In genomic region chr11:560305-561147, GRCh38 we compare ENCODE assay signal across 1 cellular context.
A peak's percentile ranks its signal among the peaks of the same experiment; 100 is the strongest.
TF ChIP-seq lines count a peak whose summit lies in the region.

TSS of gene LMNTD2 (minus strand) at chr11:560738. CDS start at chr11:560716, 22 bp downstream.
A gene with protein sequence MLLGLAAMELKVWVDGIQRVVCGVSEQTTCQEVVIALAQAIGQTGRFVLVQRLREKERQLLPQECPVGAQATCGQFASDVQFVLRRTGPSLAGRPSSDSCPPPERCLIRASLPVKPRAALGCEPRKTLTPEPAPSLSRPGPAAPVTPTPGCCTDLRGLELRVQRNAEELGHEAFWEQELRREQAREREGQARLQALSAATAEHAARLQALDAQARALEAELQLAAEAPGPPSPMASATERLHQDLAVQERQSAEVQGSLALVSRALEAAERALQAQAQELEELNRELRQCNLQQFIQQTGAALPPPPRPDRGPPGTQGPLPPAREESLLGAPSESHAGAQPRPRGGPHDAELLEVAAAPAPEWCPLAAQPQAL (plus strand): TSS chr11:560970. CDS start chr11:561769, 799 bp downstream.

TF ChIP-seq in K562, 482 proteins besides CTCF, POLR2A, EP300 and RAD21 (continued from another document and continues in another):
- TF ChIP-seq ZNF592 (IDR thresholded peaks at IDR 0.05) (peak; percentile 32), POLR2G (IDR thresholded peaks at IDR 0.05; ENCODE audit: low read depth, low read length) (peak; percentile 86), HNRNPLL (IDR thresholded peaks at IDR 0.05; ENCODE audit: low read depth, low read length, poor library complexity, severe bottlenecking) (peak; percentile 76), SPI1 (IDR thresholded peaks at IDR 0.05; ENCODE audit: borderline replicate concordance, low read depth, low read length) (peak; percentile 65; the same call in 1 of the 2 replicates), MNT (conservative IDR thresholded peaks at IDR 0.05) (peak in 1 of 2 experiments; percentile 41; a peak in 1 of 4 replicates), ZNF75A (CRISPR knock-in tag; IDR thresholded peaks at IDR 0.05) (no peak), NR3C1 (CRISPR knock-in tag; IDR thresholded peaks at IDR 0.05) (peak; percentile 42; the same call in 1 of the 2 replicates), SP1 (CRISPR knock-in tag; IDR thresholded peaks at IDR 0.05) (peak; percentile 71), RCOR1 (IDR thresholded peaks at IDR 0.05; ENCODE audit: borderline replicate concordance in 1 of 2, low read depth in 2 of 2, low read length in 2 of 2) (no peak), ZNF311 (CRISPR knock-in tag; IDR thresholded peaks at IDR 0.05) (no peak), KAT7 (CRISPR knock-in tag; IDR thresholded peaks at IDR 0.05; ENCODE audit: borderline replicate concordance) (no peak), GTF2E2 (tag; IDR thresholded peaks at IDR 0.05) (peak; percentile 63; the same call in 1 of the 2 replicates), ZNF76 (CRISPR knock-in tag; IDR thresholded peaks at IDR 0.05; ENCODE audit: borderline replicate concordance) (0 out of 2 replicates have a peak, but pooled peaks have one; percentile 29), RUNX1 (IDR thresholded peaks at IDR 0.05; ENCODE audit: low read depth) (no peak), TBL1XR1 (IDR thresholded peaks at IDR 0.05; ENCODE audit: low read length in 2 of 2) (no peak), HEY1 (CRISPR knock-in tag; IDR thresholded peaks at IDR 0.05; ENCODE audit: borderline replicate concordance) (no peak), CREB1 (IDR thresholded peaks at IDR 0.05) (no peak), CREB1 (CRISPR knock-in tag; IDR thresholded peaks at IDR 0.05) (peak; percentile 68; the same call in 1 of the 2 replicates), SNRNP70 (optimal IDR thresholded peaks at IDR 0.05; ENCODE audit: low read depth, low read length) (no peak), ARID1B (IDR thresholded peaks at IDR 0.05) (0 out of 2 replicates have a peak, but pooled peaks have one; percentile 5), KAT2B (IDR thresholded peaks at IDR 0.05; ENCODE audit: low read depth, low read length) (no peak), ZNF174 (CRISPR knock-in tag; IDR thresholded peaks at IDR 0.05) (no peak), ADNP (tag; IDR thresholded peaks at IDR 0.05) (no peak), LCOR (CRISPR knock-in tag; IDR thresholded peaks at IDR 0.05) (no peak; the same call in 1 of the 2 replicates), PML (IDR thresholded peaks at IDR 0.05; ENCODE audit: low read length) (no peak), MIER1 (IDR thresholded peaks at IDR 0.05; ENCODE audit: low read depth) (no peak), ZNF316 (IDR thresholded peaks at IDR 0.05) (peak; percentile 44; the same call in 1 of the 2 replicates), BRD9 (IDR thresholded peaks at IDR 0.05; ENCODE audit: low read depth, partially characterized antibody) (no peak), SIN3B (IDR thresholded peaks at IDR 0.05; ENCODE audit: low read depth) (no peak; the same call in none of the 2 replicates), ZBTB1 (CRISPR knock-in tag; IDR thresholded peaks at IDR 0.05; ENCODE audit: borderline replicate concordance, low read depth) (peak; percentile 99), MTF1 (CRISPR knock-in tag; IDR thresholded peaks at IDR 0.05; ENCODE audit: borderline replicate concordance) (no peak), ZNF347 (CRISPR knock-in tag; IDR thresholded peaks at IDR 0.05; ENCODE audit: low read depth) (no peak), MEF2A (IDR thresholded peaks at IDR 0.05; ENCODE audit: control insufficient read depth, low read depth, low read length) (no peak), ZNF232 (CRISPR knock-in tag; IDR thresholded peaks at IDR 0.05) (no peak)
- TF ChIP-seq, protein P1, sequence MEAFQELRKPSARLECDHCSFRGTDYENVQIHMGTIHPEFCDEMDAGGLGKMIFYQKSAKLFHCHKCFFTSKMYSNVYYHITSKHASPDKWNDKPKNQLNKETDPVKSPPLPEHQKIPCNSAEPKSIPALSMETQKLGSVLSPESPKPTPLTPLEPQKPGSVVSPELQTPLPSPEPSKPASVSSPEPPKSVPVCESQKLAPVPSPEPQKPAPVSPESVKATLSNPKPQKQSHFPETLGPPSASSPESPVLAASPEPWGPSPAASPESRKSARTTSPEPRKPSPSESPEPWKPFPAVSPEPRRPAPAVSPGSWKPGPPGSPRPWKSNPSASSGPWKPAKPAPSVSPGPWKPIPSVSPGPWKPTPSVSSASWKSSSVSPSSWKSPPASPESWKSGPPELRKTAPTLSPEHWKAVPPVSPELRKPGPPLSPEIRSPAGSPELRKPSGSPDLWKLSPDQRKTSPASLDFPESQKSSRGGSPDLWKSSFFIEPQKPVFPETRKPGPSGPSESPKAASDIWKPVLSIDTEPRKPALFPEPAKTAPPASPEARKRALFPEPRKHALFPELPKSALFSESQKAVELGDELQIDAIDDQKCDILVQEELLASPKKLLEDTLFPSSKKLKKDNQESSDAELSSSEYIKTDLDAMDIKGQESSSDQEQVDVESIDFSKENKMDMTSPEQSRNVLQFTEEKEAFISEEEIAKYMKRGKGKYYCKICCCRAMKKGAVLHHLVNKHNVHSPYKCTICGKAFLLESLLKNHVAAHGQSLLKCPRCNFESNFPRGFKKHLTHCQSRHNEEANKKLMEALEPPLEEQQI (IDR thresholded peaks at IDR 0.05), result no peak
- TF ChIP-seq, protein P2, sequence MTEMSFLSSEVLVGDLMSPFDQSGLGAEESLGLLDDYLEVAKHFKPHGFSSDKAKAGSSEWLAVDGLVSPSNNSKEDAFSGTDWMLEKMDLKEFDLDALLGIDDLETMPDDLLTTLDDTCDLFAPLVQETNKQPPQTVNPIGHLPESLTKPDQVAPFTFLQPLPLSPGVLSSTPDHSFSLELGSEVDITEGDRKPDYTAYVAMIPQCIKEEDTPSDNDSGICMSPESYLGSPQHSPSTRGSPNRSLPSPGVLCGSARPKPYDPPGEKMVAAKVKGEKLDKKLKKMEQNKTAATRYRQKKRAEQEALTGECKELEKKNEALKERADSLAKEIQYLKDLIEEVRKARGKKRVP (CRISPR knock-in tag; IDR thresholded peaks at IDR 0.05), result no peak
- TF ChIP-seq, protein P3, sequence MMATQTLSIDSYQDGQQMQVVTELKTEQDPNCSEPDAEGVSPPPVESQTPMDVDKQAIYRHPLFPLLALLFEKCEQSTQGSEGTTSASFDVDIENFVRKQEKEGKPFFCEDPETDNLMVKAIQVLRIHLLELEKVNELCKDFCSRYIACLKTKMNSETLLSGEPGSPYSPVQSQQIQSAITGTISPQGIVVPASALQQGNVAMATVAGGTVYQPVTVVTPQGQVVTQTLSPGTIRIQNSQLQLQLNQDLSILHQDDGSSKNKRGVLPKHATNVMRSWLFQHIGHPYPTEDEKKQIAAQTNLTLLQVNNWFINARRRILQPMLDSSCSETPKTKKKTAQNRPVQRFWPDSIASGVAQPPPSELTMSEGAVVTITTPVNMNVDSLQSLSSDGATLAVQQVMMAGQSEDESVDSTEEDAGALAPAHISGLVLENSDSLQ (IDR thresholded peaks at IDR 0.05), result no peak
- TF ChIP-seq, protein P4, sequence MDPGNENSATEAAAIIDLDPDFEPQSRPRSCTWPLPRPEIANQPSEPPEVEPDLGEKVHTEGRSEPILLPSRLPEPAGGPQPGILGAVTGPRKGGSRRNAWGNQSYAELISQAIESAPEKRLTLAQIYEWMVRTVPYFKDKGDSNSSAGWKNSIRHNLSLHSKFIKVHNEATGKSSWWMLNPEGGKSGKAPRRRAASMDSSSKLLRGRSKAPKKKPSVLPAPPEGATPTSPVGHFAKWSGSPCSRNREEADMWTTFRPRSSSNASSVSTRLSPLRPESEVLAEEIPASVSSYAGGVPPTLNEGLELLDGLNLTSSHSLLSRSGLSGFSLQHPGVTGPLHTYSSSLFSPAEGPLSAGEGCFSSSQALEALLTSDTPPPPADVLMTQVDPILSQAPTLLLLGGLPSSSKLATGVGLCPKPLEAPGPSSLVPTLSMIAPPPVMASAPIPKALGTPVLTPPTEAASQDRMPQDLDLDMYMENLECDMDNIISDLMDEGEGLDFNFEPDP (CRISPR knock-in tag; IDR thresholded peaks at IDR 0.05), result no peak
- TF ChIP-seq, protein P5, sequence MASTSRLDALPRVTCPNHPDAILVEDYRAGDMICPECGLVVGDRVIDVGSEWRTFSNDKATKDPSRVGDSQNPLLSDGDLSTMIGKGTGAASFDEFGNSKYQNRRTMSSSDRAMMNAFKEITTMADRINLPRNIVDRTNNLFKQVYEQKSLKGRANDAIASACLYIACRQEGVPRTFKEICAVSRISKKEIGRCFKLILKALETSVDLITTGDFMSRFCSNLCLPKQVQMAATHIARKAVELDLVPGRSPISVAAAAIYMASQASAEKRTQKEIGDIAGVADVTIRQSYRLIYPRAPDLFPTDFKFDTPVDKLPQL (IDR thresholded peaks at IDR 0.05; ENCODE audit: extremely low read depth, insufficient read length), result no peak
- TF ChIP-seq, protein P6, sequence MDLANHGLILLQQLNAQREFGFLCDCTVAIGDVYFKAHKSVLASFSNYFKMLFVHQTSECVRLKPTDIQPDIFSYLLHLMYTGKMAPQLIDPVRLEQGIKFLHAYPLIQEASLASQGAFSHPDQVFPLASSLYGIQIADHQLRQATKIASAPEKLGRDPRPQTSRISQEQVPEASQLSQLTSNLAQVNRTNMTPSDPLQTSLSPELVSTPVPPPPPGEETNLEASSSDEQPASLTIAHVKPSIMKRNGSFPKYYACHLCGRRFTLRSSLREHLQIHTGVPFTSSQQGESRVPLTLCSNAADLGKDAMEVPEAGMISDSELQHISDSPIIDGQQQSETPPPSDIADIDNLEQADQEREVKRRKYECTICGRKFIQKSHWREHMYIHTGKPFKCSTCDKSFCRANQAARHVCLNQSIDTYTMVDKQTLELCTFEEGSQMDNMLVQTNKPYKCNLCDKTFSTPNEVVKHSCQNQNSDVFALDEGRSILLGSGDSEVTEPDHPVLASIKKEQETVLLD (IDR thresholded peaks at IDR 0.05), result peak; percentile 46; the same call in 1 of the 2 replicates
- TF ChIP-seq, protein P7, sequence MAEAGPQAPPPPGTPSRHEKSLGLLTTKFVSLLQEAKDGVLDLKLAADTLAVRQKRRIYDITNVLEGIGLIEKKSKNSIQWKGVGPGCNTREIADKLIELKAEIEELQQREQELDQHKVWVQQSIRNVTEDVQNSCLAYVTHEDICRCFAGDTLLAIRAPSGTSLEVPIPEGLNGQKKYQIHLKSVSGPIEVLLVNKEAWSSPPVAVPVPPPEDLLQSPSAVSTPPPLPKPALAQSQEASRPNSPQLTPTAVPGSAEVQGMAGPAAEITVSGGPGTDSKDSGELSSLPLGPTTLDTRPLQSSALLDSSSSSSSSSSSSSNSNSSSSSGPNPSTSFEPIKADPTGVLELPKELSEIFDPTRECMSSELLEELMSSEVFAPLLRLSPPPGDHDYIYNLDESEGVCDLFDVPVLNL (CRISPR knock-in tag; IDR thresholded peaks at IDR 0.05; ENCODE audit: low read depth), result no peak
- TF ChIP-seq, protein P8, sequence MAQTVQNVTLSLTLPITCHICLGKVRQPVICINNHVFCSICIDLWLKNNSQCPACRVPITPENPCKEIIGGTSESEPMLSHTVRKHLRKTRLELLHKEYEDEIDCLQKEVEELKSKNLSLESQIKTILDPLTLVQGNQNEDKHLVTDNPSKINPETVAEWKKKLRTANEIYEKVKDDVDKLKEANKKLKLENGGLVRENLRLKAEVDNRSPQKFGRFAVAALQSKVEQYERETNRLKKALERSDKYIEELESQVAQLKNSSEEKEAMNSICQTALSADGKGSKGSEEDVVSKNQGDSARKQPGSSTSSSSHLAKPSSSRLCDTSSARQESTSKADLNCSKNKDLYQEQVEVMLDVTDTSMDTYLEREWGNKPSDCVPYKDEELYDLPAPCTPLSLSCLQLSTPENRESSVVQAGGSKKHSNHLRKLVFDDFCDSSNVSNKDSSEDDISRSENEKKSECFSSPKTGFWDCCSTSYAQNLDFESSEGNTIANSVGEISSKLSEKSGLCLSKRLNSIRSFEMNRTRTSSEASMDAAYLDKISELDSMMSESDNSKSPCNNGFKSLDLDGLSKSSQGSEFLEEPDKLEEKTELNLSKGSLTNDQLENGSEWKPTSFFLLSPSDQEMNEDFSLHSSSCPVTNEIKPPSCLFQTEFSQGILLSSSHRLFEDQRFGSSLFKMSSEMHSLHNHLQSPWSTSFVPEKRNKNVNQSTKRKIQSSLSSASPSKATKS (CRISPR knock-in tag; IDR thresholded peaks at IDR 0.05), result no peak
- TF ChIP-seq, protein P9, sequence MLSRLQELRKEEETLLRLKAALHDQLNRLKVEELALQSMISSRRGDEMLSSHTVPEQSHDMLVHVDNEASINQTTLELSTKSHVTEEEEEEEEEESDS (CRISPR knock-in tag; IDR thresholded peaks at IDR 0.05), result no peak
